14 cellular contexts compared by ENCODE assay signal in the genomic region with DNA sequence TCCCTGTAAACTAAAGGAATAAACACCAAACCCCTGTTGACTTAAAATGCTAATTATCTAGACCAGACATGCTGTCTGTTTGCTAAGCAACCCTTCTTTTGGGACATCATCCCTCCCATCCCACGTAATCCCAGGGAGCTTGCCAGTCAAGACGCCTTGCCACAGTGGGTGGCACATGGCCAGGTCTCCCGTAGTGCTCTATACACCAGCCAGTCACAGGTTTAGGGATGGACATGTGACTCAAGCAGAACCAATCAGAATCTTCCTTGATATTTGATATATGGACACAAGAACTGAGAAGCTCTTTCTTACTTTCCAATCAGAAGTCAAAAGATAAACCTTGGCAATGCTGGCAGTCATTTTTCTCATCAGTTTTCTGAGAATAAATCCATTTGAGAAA.
"Had no signal": no experiment of that assay in that cellular context is flagged by ENCODE, and none has a peak within 500 bp of the region (broad histone marks: within the 10 kb centered on the region; RNA-seq: fewer than 3 reads in every experiment).

No MANE protein-coding gene starts in this region.

- H3K4me3 Mint-ChIP-seq: activated naive CD4-positive, alpha-beta T cell treated with anti-CD3 and anti-CD28 coated beads, Interleukin-2, amount 10 ng/mL, durations not matched to agents 7 days and 5 days; activated T-helper 17 cell treated with anti-CD3 and anti-CD28 coated beads, Interleukin-2, amount 50 U/mL, for 72 hours; natural killer cell treated with Interleukin-12 subunit alpha and Interleukin-12 subunit beta and Interleukin-15 and Interleukin-18, amount 100 ng/mL, for 72 hours had no signal

- H3K4me3 ChIP-seq: cardiac muscle cell, suprapubic skin, upper lobe of right lung had no signal

- H3K9me3 Mint-ChIP-seq: activated naive CD4-positive, alpha-beta T cell treated with anti-CD3 and anti-CD28 coated beads, Interleukin-2, amount 10 ng/mL, durations not matched to agents 7 days and 5 days; activated T-helper 17 cell treated with anti-CD3 and anti-CD28 coated beads, Interleukin-2, amount 50 U/mL, for 72 hours; natural killer cell treated with Interleukin-12 subunit alpha and Interleukin-12 subunit beta and Interleukin-15 and Interleukin-18, amount 100 ng/mL, for 72 hours had no signal

- H3K27me3 Mint-ChIP-seq: activated naive CD4-positive, alpha-beta T cell treated with anti-CD3 and anti-CD28 coated beads, Interleukin-2, amount 10 ng/mL, durations not matched to agents 7 days and 5 days had no signal

- ATAC-seq: activated T-helper 17 cell treated with anti-CD3 and anti-CD28 coated beads, Interleukin-2, amount 50 U/mL, for 72 hours; foreskin keratinocyte; left lobe of liver; natural killer cell treated with Interleukin-12 subunit alpha and Interleukin-12 subunit beta and Interleukin-15 and Interleukin-18, amount 100 ng/mL, for 72 hours; upper lobe of right lung had no signal

- H3K4me1 Mint-ChIP-seq: activated naive CD4-positive, alpha-beta T cell treated with anti-CD3 and anti-CD28 coated beads, Interleukin-2, amount 10 ng/mL, durations not matched to agents 7 days and 5 days; activated T-helper 17 cell treated with anti-CD3 and anti-CD28 coated beads, Interleukin-2, amount 50 U/mL, for 72 hours had no signal

- H3K36me3 Mint-ChIP-seq: activated naive CD4-positive, alpha-beta T cell treated with anti-CD3 and anti-CD28 coated beads, Interleukin-2, amount 10 ng/mL, durations not matched to agents 7 days and 5 days; natural killer cell treated with Interleukin-12 subunit alpha and Interleukin-12 subunit beta and Interleukin-15 and Interleukin-18, amount 100 ng/mL, for 72 hours had no signal

- H3K27ac Mint-ChIP-seq: activated naive CD4-positive, alpha-beta T cell treated with anti-CD3 and anti-CD28 coated beads, Interleukin-2, amount 10 ng/mL, durations not matched to agents 7 days and 5 days; activated T-helper 17 cell treated with anti-CD3 and anti-CD28 coated beads, Interleukin-2, amount 50 U/mL, for 72 hours; natural killer cell treated with Interleukin-12 subunit alpha and Interleukin-12 subunit beta and Interleukin-15 and Interleukin-18, amount 100 ng/mL, for 72 hours had no signal

- DNase-seq: activated CD4-positive, alpha-beta T cell treated with anti-CD3 and anti-CD28 coated beads for 48 hours; activated naive CD4-positive, alpha-beta T cell treated with anti-CD3 and anti-CD28 coated beads, Interleukin-2, amount 10 ng/mL, durations not matched to agents 7 days and 5 days; activated T-cell treated with anti-CD3 and anti-CD28 coated beads for 4 hours; foreskin keratinocyte; stimulated activated CD4-positive, alpha-beta T cell treated with anti-CD3 and anti-CD28 coated beads, Interleukin-2, amount 100 ng/mL, for 48 hours; stimulated activated naive CD4-positive, alpha-beta T cell treated with Interleukin-2 at 50 U/mL for 16 hours; T1000; upper lobe of right lung; WERI-Rb-1 had no signal
